ENCODE assay signal across 26 cellular contexts in genomic region chr12:52675301-52675701, GRCh38. TPM values are rescaled to one million over a fixed set of nuclear protein-coding genes. Genes with fewer than 3 reads are reported as not detected.
DNase-seq lines count a peak whose midpoint lies in the region; ATAC-seq, FAIRE-seq and TF ChIP-seq lines count a peak whose summit lies in the region.
"Had no signal": no experiment of that assay in that cellular context is flagged by ENCODE, and none has a peak within 500 bp of the region (broad histone marks: within the 10 kb centered on the region; RNA-seq: fewer than 3 reads in every experiment).

No MANE protein-coding gene starts in this region.

- no peak overlapping the region for H2AFZ ChIP-seq in GM12878 (ENCODE audit: control insufficient read depth, low read depth, low read length)
- H2AFZ ChIP-seq in neuronal stem cell (ENCODE audit: low read length) = no peak overlapping the region

- no TSS peak for BruUV-seq in GM12878 (replicated peaks; lab: Mats Ljungman, UMichigan)

- no peaks in the 10 kb centered on the region for H4K20me1 ChIP-seq in GM12878 (ENCODE audit: control insufficient read depth, insufficient read depth)

- peaks cover 0 to 6% of the 10 kb centered on the region in 2 donors for H3K9me3 Mint-ChIP-seq in stimulated activated naive CD8-positive, alpha-beta T cell treated with anti-CD3 and anti-CD28 coated beads, Interleukin-15, amount 100 ng/mL, for 72 hours
- H3K9me3 Mint-ChIP-seq: CD8-positive, alpha-beta memory T cell; HFFc6 had no signal

- H3K4me3 Mint-ChIP-seq in stimulated activated naive CD8-positive, alpha-beta T cell treated with anti-CD3 and anti-CD28 coated beads, Interleukin-15, amount 100 ng/mL, for 72 hours = no peak overlapping the region
- H3K4me3 Mint-ChIP-seq: CD4-positive, CD25-positive, alpha-beta regulatory T cell; HFFc6; IgD-negative memory B cell had no signal

- ATAC-seq in stimulated activated naive CD8-positive, alpha-beta T cell treated with anti-CD3 and anti-CD28 coated beads, Interleukin-15, Interleukin-2, amounts not matched to agents 100 U/mL and 50 U/mL, for 24 hours = peak; percentile 13
- ATAC-seq in stimulated activated naive CD8-positive, alpha-beta T cell treated with anti-CD3 and anti-CD28 coated beads, Interleukin-15, amount 100 ng/mL, for 72 hours = no peak
- no peak for ATAC-seq in GM12878
- ATAC-seq: HepG2 had no signal

- no peak overlapping the region for H2BK12ac ChIP-seq in neuronal stem cell (ENCODE audit: low read length)

- H3K9ac ChIP-seq in GM12878 (ENCODE audit: control insufficient read depth, insufficient read depth, low read length) (no peak overlapping the region), neuronal stem cell (ENCODE audit: low read depth, low read length, poor library complexity) (no peak overlapping the region)

- no peak overlapping the region for H3K14ac ChIP-seq in neuronal stem cell (ENCODE audit: low read length)

- H2BK5ac ChIP-seq in neuronal stem cell (ENCODE audit: low read length) = no peak overlapping the region

- RAD21 ChIA-PET in GM12878 (lab: Charles Lee; ENCODE audit: unreplicated experiment) = no interaction called here

- no peak overlapping the region for H2AK5ac ChIP-seq in neuronal stem cell (ENCODE audit: low read depth, low read length)

- H3K27ac ChIP-seq in GM12878 (ENCODE audit: control insufficient read depth, insufficient read depth) (no peak overlapping the region), neuronal stem cell (replicated peaks; ENCODE audit: low read length) (no peak overlapping the region), vagina (no peak overlapping the region)

- H3K4me3 ChIP-seq in GM12878 = no peak overlapping the region
- H3K4me3 ChIP-seq in neuronal stem cell (ENCODE audit: low read length in 2 of 2) = no peak overlapping the region
- no peak overlapping the region for H3K4me3 ChIP-seq in vagina

- H3K79me2 ChIP-seq in GM12878 (ENCODE audit: control insufficient read depth, insufficient read depth, low read length) = no peaks in the 10 kb centered on the region

- no peaks in the 10 kb centered on the region for H3K36me3 ChIP-seq in GM12878 (ENCODE audit: control insufficient read depth in 2 of 2, insufficient read depth in 2 of 2, low read length in 1 of 2)
- H3K36me3 ChIP-seq in neuronal stem cell (replicated peaks in 1 of 2; ENCODE audit: control insufficient read depth in 2 of 2, insufficient read depth in 2 of 2, low read length in 2 of 2) = no peaks in the 10 kb centered on the region
- no peaks in the 10 kb centered on the region for H3K36me3 ChIP-seq in vagina
- H3K36me3 ChIP-seq: BE2C had no signal

- SMC1A ChIA-PET in GM12878 (lab: Charles Lee; ENCODE audit: uncharacterized antibody, unreplicated experiment) = no interaction called here

- peak overlapping the region; percentile 9 for H3K18ac ChIP-seq in neuronal stem cell (ENCODE audit: low read length)

- no peaks in the 10 kb centered on the region for H3K27me3 Mint-ChIP-seq in stimulated activated naive CD8-positive, alpha-beta T cell treated with anti-CD3 and anti-CD28 coated beads, Interleukin-15, amount 100 ng/mL, for 72 hours
- H3K27me3 Mint-ChIP-seq: CD4-positive, CD25-positive, alpha-beta regulatory T cell had no signal

- DNase-seq in stimulated activated naive CD8-positive, alpha-beta T cell treated with anti-CD3 and anti-CD28 coated beads, Interleukin-15, Interleukin-2, amounts not matched to agents 100 U/mL and 50 U/mL, for 24 hours = no peak
- no peak for DNase-seq in stimulated activated naive CD8-positive, alpha-beta T cell treated with anti-CD3 and anti-CD28 coated beads, Interleukin-15, amount 100 ng/mL, for 72 hours
- DNase-seq in GM12878 (ENCODE audit: low read depth, low spot score) (no peak), neuronal stem cell (ENCODE audit: low spot score) (no peak), HUDEP-2 (lab: John Stamatoyannopoulos, UW; ENCODE audit: unreplicated experiment in 76 of 76) (no peak), NCI-H187 treated with DMSO at 0.1 percent for 48 hours (lab: John Stamatoyannopoulos, UW) (no peak), vagina (ENCODE audit: extremely low spot score in 2 of 2) (no peak)
- DNase-seq: BE2C; C1 segment of cervical spinal cord; CD4-positive, CD25-positive, alpha-beta regulatory T cell; CD8-positive, alpha-beta memory T cell; COR-L47; DMS 273 treated with DMSO at 0.1 percent for 48 hours; DMS53; DND-41; EL; HCEC 1CT; HFFc6 had no signal

- intact Hi-C loops in GM12878 (cut with micrococcal nuclease; ENCODE audit: unreplicated experiment) = no loop called here
- intact Hi-C loops in vagina (cut with DNase I) = no loop called here

- CTCF ChIA-PET in GM12878 (lab: Yijun Ruan, JAX) = no interaction called here

- H3K23ac ChIP-seq in neuronal stem cell (ENCODE audit: low read depth, low read length, poor library complexity) = no peak overlapping the region

- no peak overlapping the region for H3K4me2 ChIP-seq in GM12878 (ENCODE audit: control insufficient read depth, insufficient read depth)
- H3K4me2 ChIP-seq in neuronal stem cell (ENCODE audit: insufficient read depth, low read length, poor library complexity, severe bottlenecking) = no peak overlapping the region

- H2BK120ac ChIP-seq in neuronal stem cell (ENCODE audit: low read depth, low read length) = no peak overlapping the region

- H3K9me3 ChIP-seq in GM12878 (replicated peaks; ENCODE audit: control insufficient read depth, insufficient read depth, low read length) (no peaks in the 10 kb centered on the region), neuronal stem cell (replicated peaks in 1 of 2; ENCODE audit: control insufficient read depth in 2 of 2, insufficient read depth in 1 of 2, low read depth in 1 of 2, low read length in 2 of 2) (no peaks in the 10 kb centered on the region), vagina (no peaks in the 10 kb centered on the region)
- H3K9me3 ChIP-seq: BE2C had no signal

- peak overlapping the region in 1 of 2 donors; percentile 60 for H3K27ac Mint-ChIP-seq in stimulated activated naive CD8-positive, alpha-beta T cell treated with anti-CD3 and anti-CD28 coated beads, Interleukin-15, amount 100 ng/mL, for 72 hours
- H3K27ac Mint-ChIP-seq: HFFc6, IgD-negative memory B cell had no signal

- H3K4me1 ChIP-seq in GM12878 (ENCODE audit: control insufficient read depth, insufficient read depth, low read length) = no peaks in the 10 kb centered on the region
- H3K4me1 ChIP-seq in neuronal stem cell (ENCODE audit: control insufficient read depth in 2 of 2, insufficient read depth in 1 of 2, low read depth in 1 of 2, low read length in 2 of 2) = peaks cover 0 to 5% of the 10 kb centered on the region in 2 donors
- H3K4me1 ChIP-seq in vagina = peaks cover 4% of the 10 kb centered on the region
- H3K4me1 ChIP-seq: BE2C had no signal

- peaks cover 6% of the 10 kb centered on the region for H3K4me1 Mint-ChIP-seq in stimulated activated naive CD8-positive, alpha-beta T cell treated with anti-CD3 and anti-CD28 coated beads, Interleukin-15, amount 100 ng/mL, for 72 hours
- H3K4me1 Mint-ChIP-seq: CD4-positive, CD25-positive, alpha-beta regulatory T cell; IgD-negative memory B cell had no signal

- TF ChIP-seq POLR2A in GM12878 (IDR thresholded peaks at IDR 0.05; ENCODE audit: low read depth, low read length) = peak; percentile 27; the same call in 1 of the 2 replicates
- no peak for TF ChIP-seq POLR2A in vagina (IDR thresholded peaks at IDR 0.05)

- FAIRE-seq in GM12878 (lab: Jason Lieb, UNC) = no peak
- FAIRE-seq: GM12891, GM19239, HepG2, HTR-8/SVneo had no signal

- no peak overlapping the region for H4K91ac ChIP-seq in neuronal stem cell (ENCODE audit: low read depth, low read length, poor library complexity)

- H3K27me3 ChIP-seq in GM12878 (replicated peaks in 1 of 2; ENCODE audit: control insufficient read depth in 2 of 2, insufficient read depth in 2 of 2, low read length in 1 of 2) (no peaks in the 10 kb centered on the region; a peak in 3 of 4 replicates), neuronal stem cell (ENCODE audit: control insufficient read depth in 3 of 3, insufficient read depth in 3 of 3, low read depth in 1 of 3, low read length in 3 of 3) (no peaks in the 10 kb centered on the region), vagina (no peaks in the 10 kb centered on the region)

- in situ Hi-C loops in GM12878 (cut with MboI) = no loop called here

- 56% methylated on average over 26 of the region's 28 CpGs for WGBS in GM12878 (ENCODE audit: insufficient coverage, insufficient replicate concordance, low lambda C conversion rate, missing lambda C conversion rate)
- no CpG with 5 or more reads among the region's 28 CpGs for WGBS in neuronal stem cell (ENCODE audit: extremely low coverage in 2 of 2, insufficient read length in 2 of 2, insufficient replicate concordance in 1 of 2), 2 donors

- no peak overlapping the region for H3K4ac ChIP-seq in neuronal stem cell (ENCODE audit: low read length)

- no peaks in the 10 kb centered on the region for H3K79me1 ChIP-seq in neuronal stem cell (ENCODE audit: low read depth, low read length)

- no peak overlapping the region for H2BK15ac ChIP-seq in neuronal stem cell (ENCODE audit: low read length)

- no peak for TF ChIP-seq EP300 in GM12878 (IDR thresholded peaks at IDR 0.05; ENCODE audit: borderline replicate concordance in 1 of 2, control insufficient read depth in 1 of 2, low read depth in 2 of 2, low read length in 2 of 2)

- no peak for TF ChIP-seq CTCF in GM12878 (IDR thresholded peaks at IDR 0.05 in 2 of 3, conservative IDR thresholded peaks at IDR 0.05 in 1 of 3; ENCODE audit: control insufficient read depth in 2 of 3, extremely low read depth in 1 of 3, insufficient read depth in 1 of 3, low read depth in 3 of 3, low read length in 3 of 3)
- TF ChIP-seq CTCF in vagina (IDR thresholded peaks at IDR 0.05) = no peak

- no peak for TF ChIP-seq RAD21 in GM12878 (IDR thresholded peaks at IDR 0.05; ENCODE audit: insufficient read depth, low read depth, low read length)

- POLR2A ChIA-PET in GM12878 (lab: Charles Lee) = no interaction called here

- no peak overlapping the region for H4K8ac ChIP-seq in neuronal stem cell (ENCODE audit: low read depth, low read length)

RNA-seq across cellular contexts. Expression of gene KRT1, which starts 4.9 kb away (rescaled TPM):
- total RNA-seq in GM12878 (2013; cell fraction: nucleolus; rRNA removed) = not detected in 2 replicates
- total RNA-seq in GM12878 (2014; rRNA removed) (not detected in 2 replicates), GM12878 (2014; rRNA removed; fragmentation: Illumina TruSeq; extraction: Trizol) (not detected in 2 replicates), GM12878 (2021) (not detected in 2 replicates), vagina (886 TPM)
- not detected for polyA plus RNA-seq in GM12878 (2011; ENCODE audit: low read depth)
- polyA plus RNA-seq in GM12878 (2011; rRNA removed) (not detected in 2 replicates), GM12878 (2014; fragmentation: Illumina TruSeq; extraction: Trizol) (0.13 TPM in 1 of 2 replicates, not detected in the other), GM12878 (2014; fragmentation: Nextera tagmentation; extraction: Ambion mirVana) (not detected), GM12878 (2014; rRNA removed) (not detected in 2 replicates), GM12878 (2016; fragmentation: Nextera tagmentation; extraction: Ambion mirVana) (not detected)
- polyA plus RNA-seq in GM12878 (2011; cell fraction: cytosol; rRNA removed) = not detected in 2 replicates
- polyA plus RNA-seq in GM12878 (2011; cell fraction: nucleus; rRNA removed) = not detected in 2 replicates
- polyA plus RNA-seq in GM12878 (2012) = not detected in 2 replicates
- not detected in 2 replicates for polyA minus RNA-seq in GM12878 (2011; rRNA and poly(A)+ RNA removed)
- not detected in 2 replicates for polyA minus RNA-seq in GM12878 (2011; cell fraction: cytosol; rRNA and poly(A)+ RNA removed)
- polyA minus RNA-seq in GM12878 (2011; cell fraction: nucleus; rRNA and poly(A)+ RNA removed) = not detected in 2 replicates
- not detected for polyA plus RNA-seq in neuronal stem cell (2013, experiment 1 of 2)
- not detected for polyA plus RNA-seq in neuronal stem cell (2013, experiment 2 of 2)
- total RNA-seq: A172; CD8-positive, alpha-beta memory T cell; G401; H4; HepG2; HFFc6 had no signal
- polyA plus RNA-seq: HepG2 had no signal

RNA-seq across cellular contexts. Expression of gene KRT2, which starts 23.3 kb away (rescaled TPM):
- not detected in 2 replicates for total RNA-seq in GM12878 (2013; cell fraction: nucleolus; rRNA removed)
- total RNA-seq in GM12878 (2014; rRNA removed) (not detected in 2 replicates), GM12878 (2014; rRNA removed; fragmentation: Illumina TruSeq; extraction: Trizol) (not detected in 2 replicates), GM12878 (2021) (0.08 TPM in 1 of 2 replicates, not detected in the other), vagina (2.0 TPM)
- not detected for polyA plus RNA-seq in GM12878 (2011; ENCODE audit: low read depth)
- polyA plus RNA-seq in GM12878 (2011; rRNA removed) (0.12 TPM in 1 of 2 replicates, not detected in the other), GM12878 (2014; fragmentation: Illumina TruSeq; extraction: Trizol) (not detected in 2 replicates), GM12878 (2014; fragmentation: Nextera tagmentation; extraction: Ambion mirVana) (not detected), GM12878 (2014; rRNA removed) (not detected in 2 replicates), GM12878 (2016; fragmentation: Nextera tagmentation; extraction: Ambion mirVana) (not detected)
- polyA plus RNA-seq in GM12878 (2011; cell fraction: cytosol; rRNA removed) = not detected in 2 replicates
- not detected in 2 replicates for polyA plus RNA-seq in GM12878 (2011; cell fraction: nucleus; rRNA removed)
- polyA plus RNA-seq in GM12878 (2012) = not detected in 2 replicates
- polyA minus RNA-seq in GM12878 (2011; rRNA and poly(A)+ RNA removed) = not detected in 2 replicates
- polyA minus RNA-seq in GM12878 (2011; cell fraction: cytosol; rRNA and poly(A)+ RNA removed) = not detected in 2 replicates
- not detected in 2 replicates for polyA minus RNA-seq in GM12878 (2011; cell fraction: nucleus; rRNA and poly(A)+ RNA removed)
- polyA plus RNA-seq in neuronal stem cell (2013, experiment 1 of 2) = not detected
- not detected for polyA plus RNA-seq in neuronal stem cell (2013, experiment 2 of 2)
- total RNA-seq: A172; CD8-positive, alpha-beta memory T cell; G401; HepG2; HFFc6 had no signal
- polyA plus RNA-seq: HepG2, IgD-negative memory B cell had no signal

RNA-seq across cellular contexts. Expression of gene KRT77, which starts 28.0 kb away (rescaled TPM):
- total RNA-seq in GM12878 (2013; cell fraction: nucleolus; rRNA removed) = not detected in 2 replicates
- total RNA-seq in GM12878 (2014; rRNA removed) (not detected in 2 replicates), GM12878 (2014; rRNA removed; fragmentation: Illumina TruSeq; extraction: Trizol) (not detected in 2 replicates), GM12878 (2021) (not detected in 2 replicates), vagina (2.5 TPM)
- not detected for polyA plus RNA-seq in GM12878 (2011; ENCODE audit: low read depth)
- polyA plus RNA-seq in GM12878 (2011; rRNA removed) (not detected in 2 replicates), GM12878 (2014; fragmentation: Illumina TruSeq; extraction: Trizol) (not detected in 2 replicates), GM12878 (2014; fragmentation: Nextera tagmentation; extraction: Ambion mirVana) (not detected), GM12878 (2014; rRNA removed) (not detected in 2 replicates), GM12878 (2016; fragmentation: Nextera tagmentation; extraction: Ambion mirVana) (not detected)
- not detected in 2 replicates for polyA plus RNA-seq in GM12878 (2011; cell fraction: cytosol; rRNA removed)
- polyA plus RNA-seq in GM12878 (2011; cell fraction: nucleus; rRNA removed) = not detected in 2 replicates
- not detected in 2 replicates for polyA plus RNA-seq in GM12878 (2012)
- not detected in 2 replicates for polyA minus RNA-seq in GM12878 (2011; rRNA and poly(A)+ RNA removed)
- not detected in 2 replicates for polyA minus RNA-seq in GM12878 (2011; cell fraction: cytosol; rRNA and poly(A)+ RNA removed)
- not detected in 2 replicates for polyA minus RNA-seq in GM12878 (2011; cell fraction: nucleus; rRNA and poly(A)+ RNA removed)
- not detected for polyA plus RNA-seq in neuronal stem cell (2013, experiment 1 of 2)
- polyA plus RNA-seq in neuronal stem cell (2013, experiment 2 of 2) = not detected
- total RNA-seq: A172; CD4-positive, CD25-positive, alpha-beta regulatory T cell; CD8-positive, alpha-beta memory T cell; G401; H4; HepG2; HFFc6 had no signal
- polyA plus RNA-seq: CD4-positive, CD25-positive, alpha-beta regulatory T cell; CD8-positive, alpha-beta memory T cell; HepG2; IgD-negative memory B cell had no signal

RNA-seq across cellular contexts. Expression of gene KRT73, which starts 56.9 kb away (rescaled TPM):
- not detected in 2 replicates for total RNA-seq in GM12878 (2013; cell fraction: nucleolus; rRNA removed)
- total RNA-seq in GM12878 (2014; rRNA removed) (not detected in 2 replicates), GM12878 (2014; rRNA removed; fragmentation: Illumina TruSeq; extraction: Trizol) (not detected in 2 replicates), GM12878 (2021) (not detected in 2 replicates), vagina (not detected)
- polyA plus RNA-seq in GM12878 (2011; ENCODE audit: low read depth) = not detected
- polyA plus RNA-seq in GM12878 (2011; rRNA removed) (not detected in 2 replicates), GM12878 (2014; fragmentation: Illumina TruSeq; extraction: Trizol) (not detected in 2 replicates), GM12878 (2014; fragmentation: Nextera tagmentation; extraction: Ambion mirVana) (not detected), GM12878 (2014; rRNA removed) (not detected in 2 replicates), GM12878 (2016; fragmentation: Nextera tagmentation; extraction: Ambion mirVana) (not detected)
- not detected in 2 replicates for polyA plus RNA-seq in GM12878 (2011; cell fraction: cytosol; rRNA removed)
- not detected in 2 replicates for polyA plus RNA-seq in GM12878 (2011; cell fraction: nucleus; rRNA removed)
- not detected in 2 replicates for polyA plus RNA-seq in GM12878 (2012)
- not detected in 2 replicates for polyA minus RNA-seq in GM12878 (2011; rRNA and poly(A)+ RNA removed)
- polyA minus RNA-seq in GM12878 (2011; cell fraction: cytosol; rRNA and poly(A)+ RNA removed) = not detected in 2 replicates
- polyA minus RNA-seq in GM12878 (2011; cell fraction: nucleus; rRNA and poly(A)+ RNA removed) = not detected in 2 replicates
- polyA plus RNA-seq in neuronal stem cell (2013, experiment 1 of 2) = not detected
- polyA plus RNA-seq in neuronal stem cell (2013, experiment 2 of 2) = not detected
- total RNA-seq: A172, G401, H4, HepG2, HFFc6 had no signal
- polyA plus RNA-seq: HepG2, IgD-negative memory B cell had no signal

Comparison
In these comparisons a context has a peak if more than half of its experiments do, and no peak if none do; other contexts are left out.
1. RNA of gene KRT1, which starts 4.9 kb away (total RNA-seq): 886 TPM in vagina (single experiment); not detected in GM12878; every median in the first group is over 100 times any median in the second.